33 cellular contexts compared by ENCODE assay signal in the genomic region with DNA sequence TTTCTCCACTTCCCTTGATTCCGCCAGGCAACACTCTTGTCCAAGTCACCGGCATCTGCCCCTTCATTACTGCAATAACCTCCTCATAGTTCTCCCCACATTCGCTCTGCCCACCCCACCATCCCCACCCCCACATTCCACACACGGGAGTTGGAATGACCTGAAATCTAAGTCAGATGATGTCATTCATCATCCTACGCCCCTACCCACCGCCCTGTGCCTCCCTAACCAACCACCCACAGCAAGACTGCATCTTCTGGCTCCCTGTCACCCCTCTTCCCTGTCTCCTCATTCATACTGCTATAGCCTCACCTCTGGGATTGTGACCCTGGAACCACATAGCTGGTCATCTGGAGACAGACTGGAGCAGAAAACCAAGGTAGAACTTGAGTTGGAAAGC.
"Had no signal": no experiment of that assay in that cellular context is flagged by ENCODE, and none has a peak within 500 bp of the region (broad histone marks: within the 10 kb centered on the region; RNA-seq: fewer than 3 reads in every experiment).

No MANE protein-coding gene starts in this region.

- H3K36me3 ChIP-seq: adrenal gland, brain microvascular endothelial cell, breast epithelium had no signal

- H3K4me1 ChIP-seq: adrenal gland, body of pancreas, breast epithelium had no signal

- FAIRE-seq: astrocyte, TTC549 had no signal

- DNase-seq: activated B cell treated with CpG ODN at 0.5 μM for 24 hours; activated CD4-positive, alpha-beta memory T cell treated with anti-CD3 and anti-CD28 coated beads for 36 hours; activated CD4-positive, alpha-beta T cell treated with anti-CD3 and anti-CD28 coated beads for 4 hours; activated CD4-positive, alpha-beta T cell treated with anti-CD3 and anti-CD28 coated beads, Interleukin-2, amount 10 ng/mL, durations not matched to agents 24 days and 14 days; activated CD4-positive, alpha-beta T cell treated with anti-CD3 and anti-CD28 coated beads, Interleukin-2, amount 50 U/mL, for 1 hour; activated CD4-positive, alpha-beta T cell treated with anti-CD3 and anti-CD28 coated beads, Interleukin-2, amount 50 U/mL, for 4 hours; activated CD4-positive, CD25-positive, alpha-beta regulatory T cell treated with anti-CD3 and anti-CD28 coated beads, Interleukin-2, amount 50 U/mL, for 72 hours; activated CD8-positive, alpha-beta memory T cell treated with anti-CD3 and anti-CD28 coated beads, Interleukin-2, amount 50 U/mL, for 4 hours; activated CD8-positive, alpha-beta T cell treated with anti-CD3 and anti-CD28 coated beads for 36 hours; activated effector memory CD4-positive, alpha-beta T cell treated with anti-CD3 and anti-CD28 coated beads, Interleukin-2, amount 50 U/mL, for 16 hours; activated gamma-delta T cell treated with Interleukin-2 at 50 U/mL for 16 hours; activated naive CD4-positive, alpha-beta T cell; activated naive CD4-positive, alpha-beta T cell treated with anti-CD3 and anti-CD28 coated beads for 36 hours; activated naive CD4-positive, alpha-beta T cell treated with anti-CD3 and anti-CD28 coated beads, Interleukin-2, amount 50 U/mL, for 16 hours; activated naive CD8-positive, alpha-beta T cell treated with anti-CD3 and anti-CD28 coated beads for 36 hours; activated T-cell treated with anti-CD3 and anti-CD28 coated beads for 4 hours; activated T-cell treated with anti-CD3 and anti-CD28 coated beads, Interleukin-2, amount 50 U/mL, for 1 hour; activated T-cell treated with anti-CD3 and anti-CD28 coated beads, Interleukin-2, amount 50 U/mL, for 4 hours; activated T-cell treated with anti-CD3 and anti-CD28 coated beads, Interleukin-2, amount 50 U/mL, for 72 hours; adrenal gland; amniotic stem cell; aorta; body of pancreas; brain microvascular endothelial cell; central memory CD4-positive, alpha-beta T cell; T-helper 2 cell; T-helper 9 cell had no signal

- ATAC-seq: activated CD8-positive, alpha-beta T cell treated with anti-CD3 and anti-CD28 coated beads for 36 hours; activated naive CD4-positive, alpha-beta T cell treated with anti-CD3 and anti-CD28 coated beads, Interleukin-2, amount 50 U/mL, for 72 hours; activated T-cell treated with anti-CD3 and anti-CD28 coated beads, Interleukin-2, amount 50 U/mL, for 4 hours; activated T-cell treated with anti-CD3 and anti-CD28 coated beads, Interleukin-2, amount 50 U/mL, for 72 hours; activated T-helper 17 cell treated with anti-CD3 and anti-CD28 coated beads, Interleukin-2, amount 50 U/mL, for 72 hours; body of pancreas had no signal

- H3K9me3 ChIP-seq: adrenal gland, body of pancreas, breast epithelium had no signal

- H3K4me3 ChIP-seq: adrenal gland, body of pancreas, breast epithelium had no signal

- H3K27me3 ChIP-seq: body of pancreas had no signal

- H3K27ac ChIP-seq: adrenal gland, body of pancreas, brain microvascular endothelial cell, breast epithelium, VCaP had no signal
